In the genomic region with DNA sequence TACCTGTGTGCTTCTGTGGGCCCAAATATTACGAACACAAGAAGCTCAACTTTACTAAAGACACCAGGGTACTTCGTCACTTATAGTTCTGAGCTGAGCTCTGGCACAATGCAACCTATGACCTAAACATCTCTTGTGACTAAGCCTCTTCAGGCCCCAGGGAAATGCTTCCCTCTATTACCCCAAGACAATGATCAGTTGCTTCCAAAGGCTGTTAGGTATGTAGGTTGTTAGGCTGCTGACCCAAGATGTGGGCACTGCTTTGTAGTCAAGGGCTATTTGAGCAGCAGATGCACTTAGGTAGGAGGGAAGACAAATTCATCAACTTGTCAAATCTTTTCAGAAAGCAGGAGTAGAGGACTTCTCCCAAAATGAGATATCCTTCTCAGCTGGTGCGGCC, we compare ENCODE assay signal across 32 cellular contexts.
"Had no signal": no experiment of that assay in that cellular context is flagged by ENCODE, and none has a peak within 500 bp of the region (broad histone marks: within the 10 kb centered on the region; RNA-seq: fewer than 3 reads in every experiment).

No MANE protein-coding gene starts in this region.

- H3K4me3 ChIP-seq: MG63, SJCRH30, SK-N-MC had no signal

- H3K27me3 Mint-ChIP-seq: activated CD4-positive, alpha-beta memory T cell treated with anti-CD3 and anti-CD28 coated beads, Interleukin-2, amount 10 ng/mL, durations not matched to agents 7 days and 5 days; activated CD8-positive, alpha-beta memory T cell treated with anti-CD3 and anti-CD28 coated beads, Interleukin-2, amount 10 ng/mL, durations not matched to agents 7 days and 5 days; activated naive CD8-positive, alpha-beta T cell treated with anti-CD3 and anti-CD28 coated beads for 36 hours had no signal

- H3K36me3 ChIP-seq: MG63, SJCRH30 had no signal

- ATAC-seq: activated CD4-positive, alpha-beta T cell treated with anti-CD3 and anti-CD28 coated beads for 36 hours; activated CD4-positive, CD25-positive, alpha-beta regulatory T cell treated with anti-CD3 and anti-CD28 coated beads, Interleukin-2, amount 50 U/mL, for 24 hours; activated CD8-positive, alpha-beta memory T cell treated with anti-CD3 and anti-CD28 coated beads, Interleukin-2, amount 10 ng/mL, durations not matched to agents 7 days and 5 days; activated T-cell treated with anti-CD3 and anti-CD28 coated beads, Interleukin-2, amount 50 U/mL, for 72 hours; activated T-helper 17 cell treated with anti-CD3 and anti-CD28 coated beads, Interleukin-2, amount 50 U/mL, for 72 hours; Panc1; WTC11 had no signal

- H3K4me1 ChIP-seq: SJCRH30 had no signal

- H3K9me3 ChIP-seq: SJCRH30 had no signal

- H3K27ac ChIP-seq: SJCRH30, SK-N-MC had no signal

- H3K27me3 ChIP-seq: MG63, SJCRH30 had no signal

- H3K27ac Mint-ChIP-seq: activated CD4-positive, alpha-beta memory T cell treated with anti-CD3 and anti-CD28 coated beads, Interleukin-2, amount 10 ng/mL, durations not matched to agents 7 days and 5 days; activated CD4-positive, alpha-beta T cell treated with anti-CD3 and anti-CD28 coated beads for 36 hours; activated CD8-positive, alpha-beta memory T cell treated with anti-CD3 and anti-CD28 coated beads, Interleukin-2, amount 10 ng/mL, durations not matched to agents 7 days and 5 days; activated naive CD8-positive, alpha-beta T cell treated with anti-CD3 and anti-CD28 coated beads for 36 hours; activated T-cell treated with anti-CD3 and anti-CD28 coated beads, Interleukin-2, amount 50 U/mL, for 72 hours; activated T-helper 17 cell treated with anti-CD3 and anti-CD28 coated beads, Interleukin-2, amount 50 U/mL, for 72 hours; WTC11 had no signal

- H3K4me3 Mint-ChIP-seq: activated CD4-positive, alpha-beta memory T cell treated with anti-CD3 and anti-CD28 coated beads, Interleukin-2, amount 10 ng/mL, durations not matched to agents 7 days and 5 days; activated CD4-positive, alpha-beta T cell treated with anti-CD3 and anti-CD28 coated beads for 36 hours; activated CD8-positive, alpha-beta memory T cell treated with anti-CD3 and anti-CD28 coated beads, Interleukin-2, amount 10 ng/mL, durations not matched to agents 7 days and 5 days; activated naive CD8-positive, alpha-beta T cell treated with anti-CD3 and anti-CD28 coated beads for 36 hours; activated T-cell treated with anti-CD3 and anti-CD28 coated beads, Interleukin-2, amount 50 U/mL, for 72 hours; activated T-helper 17 cell treated with anti-CD3 and anti-CD28 coated beads, Interleukin-2, amount 50 U/mL, for 72 hours; WTC11 had no signal

- H3K4me1 Mint-ChIP-seq: activated naive CD8-positive, alpha-beta T cell treated with anti-CD3 and anti-CD28 coated beads for 36 hours had no signal

- DNase-seq: activated CD4-positive, alpha-beta memory T cell treated with anti-CD3 and anti-CD28 coated beads, Interleukin-2, amount 10 ng/mL, durations not matched to agents 7 days and 5 days; activated CD4-positive, alpha-beta T cell treated with anti-CD3 and anti-CD28 coated beads for 36 hours; activated CD8-positive, alpha-beta memory T cell treated with anti-CD3 and anti-CD28 coated beads for 24 hours; activated CD8-positive, alpha-beta memory T cell treated with anti-CD3 and anti-CD28 coated beads, Interleukin-2, amount 10 ng/mL, durations not matched to agents 7 days and 5 days; activated effector memory CD4-positive, alpha-beta T cell treated with anti-CD3 and anti-CD28 coated beads, Interleukin-2, amount 50 U/mL, for 16 hours; activated naive CD4-positive, alpha-beta T cell; activated naive CD4-positive, alpha-beta T cell treated with anti-CD3 and anti-CD28 coated beads, Interleukin-2, amount 50 U/mL, for 16 hours; activated naive CD8-positive, alpha-beta T cell treated with anti-CD3 and anti-CD28 coated beads for 36 hours; activated T-cell treated with anti-CD3 and anti-CD28 coated beads, Interleukin-2, amount 50 U/mL, for 1 hour; activated T-cell treated with anti-CD3 and anti-CD28 coated beads, Interleukin-2, amount 50 U/mL, for 72 hours; amniotic stem cell; aorta; Kasumi-1; KG1; MG63; NCI-H1048; NCI-H1105 treated with DMSO at 0.1 percent for 48 hours; NCI-H1436; NCI-H1694; NCI-H1930; NCI-H2081 treated with DMSO at 0.1 percent for 48 hours; NCI-H226; NCI-H446 treated with DMSO at 0.1 percent for 48 hours; NCI-H524 treated with DMSO at 0.1 percent for 48 hours; SHP77; SJCRH30; T1000 had no signal
